ENCODE assay signal across 9 cellular contexts in genomic region chr2:23745726-23746105, GRCh38.
DNase-seq lines count a peak whose midpoint lies in the region; ATAC-seq and TF ChIP-seq lines count a peak whose summit lies in the region.
"Had no signal": no experiment of that assay in that cellular context is flagged by ENCODE, and none has a peak within 500 bp of the region (broad histone marks: within the 10 kb centered on the region; RNA-seq: fewer than 3 reads in every experiment).

No MANE protein-coding gene starts in this region.

- ATAC-seq in GM21619 (IDR thresholded peaks at IDR 0.05; ENCODE audit: unreplicated experiment) (peak; percentile 71), Panc1 (0 out of 2 replicates have a peak, but pooled peaks have one; percentile 30), left ventricle myocardium superior (peak; percentile 99), HG03469 (IDR thresholded peaks at IDR 0.05; ENCODE audit: unreplicated experiment) (no peak)

- H3K27me3 ChIP-seq in Panc1 (ENCODE audit: control insufficient read depth, insufficient read depth, low read length), result no peaks in the 10 kb centered on the region

- H3K4me1 ChIP-seq in Panc1 (ENCODE audit: control insufficient read depth, insufficient read depth, low read length), result no peaks in the 10 kb centered on the region

- H3K4me3 ChIP-seq in Panc1 (ENCODE audit: low read depth in 2 of 2, low read length in 2 of 2), result no peak overlapping the region

- POLR2A ChIA-PET in Panc1 (lab: Charles Lee), result interaction anchor here (0.7 kb wide), 1 partner anchor 156 kb away, joined by 3 read pairs; no protein-coding TSS in a partner anchor

- DNase-seq in AG08395 (ENCODE audit: low spot score) (peak; percentile 52), Panc1 (ENCODE audit: low read depth, low spot score) (no peak), left ventricle myocardium superior (no peak), mucosa of gallbladder (ENCODE audit: low spot score) (no peak), caudate nucleus (lab: John Stamatoyannopoulos, UW) (no peak), NCI-H128 (lab: John Stamatoyannopoulos, UW; ENCODE audit: unreplicated experiment) (no peak)

- no TSS peak for BruUV-seq in Panc1 (replicated peaks; lab: Mats Ljungman, UMichigan)

- in situ Hi-C loops in Panc1 (cut with HindIII; ENCODE audit: low pct_unique_long_range_greater_than_20kb, low sequenced_read_pairs), result no loop called here

- CTCF ChIA-PET in Panc1 (lab: Charles Lee), result no interaction called here

- intact Hi-C loops in Panc1 (cut with micrococcal nuclease; ENCODE audit: unreplicated experiment) (no loop called here), left ventricle myocardium superior (cut with micrococcal nuclease) (no loop called here)

- H3K9me3 ChIP-seq in Panc1 (ENCODE audit: control insufficient read depth, insufficient read depth, low read depth, low read length), result no peaks in the 10 kb centered on the region

- TF ChIP-seq CTCF in Panc1 (IDR thresholded peaks at IDR 0.05), result no peak

- no peak overlapping the region for H3K27ac ChIP-seq in Panc1 (ENCODE audit: low read length)
- no peak overlapping the region for H3K27ac ChIP-seq in caudate nucleus (ENCODE audit: low read depth, low read length)
- H3K27ac ChIP-seq: C4-2B had no signal

- peaks cover 1% of the 10 kb centered on the region; the same call in 1 of the 2 replicates for H3K36me3 ChIP-seq in Panc1 (ENCODE audit: control insufficient read depth, insufficient read depth, low read length)
